Comparison of ENCODE assay signal across 21 cellular contexts in the genomic region with DNA sequence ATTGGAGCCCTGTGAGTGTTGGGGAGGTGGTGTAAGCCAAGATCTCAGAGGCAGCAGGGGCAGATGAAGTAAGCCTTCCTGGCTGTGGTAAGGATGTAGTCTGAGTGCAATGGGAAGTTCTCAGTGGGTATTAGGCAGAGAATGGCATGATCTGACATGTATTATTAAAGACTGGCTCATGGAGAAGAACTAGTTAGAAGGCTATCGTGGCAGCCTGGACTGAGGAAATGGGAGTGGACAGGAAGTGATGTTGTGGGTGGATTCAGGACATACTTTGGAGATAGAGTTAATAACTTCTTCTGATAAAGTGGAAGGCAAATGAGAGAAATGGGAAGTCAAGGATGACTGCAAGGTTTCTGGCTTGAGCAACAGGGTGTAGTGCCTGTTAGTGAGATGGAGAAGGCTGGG.
DNase-seq lines count a peak whose midpoint lies in the region; ATAC-seq, FAIRE-seq and TF ChIP-seq lines count a peak whose summit lies in the region.
"Had no signal": no experiment of that assay in that cellular context is flagged by ENCODE, and none has a peak within 500 bp of the region (broad histone marks: within the 10 kb centered on the region; RNA-seq: fewer than 3 reads in every experiment).

No MANE protein-coding gene starts in this region.

- H3K4me2 ChIP-seq in mesenchymal stem cell (ENCODE audit: low read length, poor library complexity, severe bottlenecking): no peak overlapping the region
- H3K4me2 ChIP-seq: PC-9 had no signal

- H3K36me3 Mint-ChIP-seq in osteocyte (ENCODE audit: unreplicated experiment): no peaks in the 10 kb centered on the region

- no peak for TF ChIP-seq CTCF in bronchial epithelial cell (IDR thresholded peaks at IDR 0.05; ENCODE audit: insufficient read depth, low read length, severe bottlenecking)
- TF ChIP-seq CTCF in osteocyte (IDR thresholded peaks at IDR 0.05): no peak
- no peak for TF ChIP-seq CTCF in stomach (IDR thresholded peaks at IDR 0.05)

- H3K36me3 ChIP-seq in bronchial epithelial cell (ENCODE audit: control insufficient read depth, insufficient read depth, low read length) (no peaks in the 10 kb centered on the region), mesenchymal stem cell (ENCODE audit: control insufficient read depth in 1 of 2, insufficient read depth in 2 of 2, low read depth in 1 of 2, low read length in 2 of 2) (no peaks in the 10 kb centered on the region), stomach (no peaks in the 10 kb centered on the region)
- H3K36me3 ChIP-seq: pancreas had no signal

- H3K18ac ChIP-seq in mesenchymal stem cell (ENCODE audit: low read depth in 1 of 2, low read length in 2 of 2): no peak overlapping the region

- DNase-seq in GM03348 (ENCODE audit: low spot score) (peak; percentile 11), NOMO-1 treated with dmso at 0.1 percent for 144 hours (lab: John Stamatoyannopoulos, UW; ENCODE audit: unreplicated experiment) (peak; percentile 75), bronchial epithelial cell (ENCODE audit: low read depth) (peak; percentile 99), mesenchymal stem cell (peak; percentile 18), osteocyte (ENCODE audit: extremely low spot score, unreplicated experiment) (no peak), COLO668 (lab: John Stamatoyannopoulos, UW; ENCODE audit: unreplicated experiment) (no peak), stomach (no peak)
- DNase-seq: activated CD4-positive, alpha-beta T cell treated with anti-CD3 and anti-CD28 coated beads for 4 hours; activated CD8-positive, alpha-beta memory T cell treated with anti-CD3 and anti-CD28 coated beads, Interleukin-2, amount 50 U/mL, for 4 hours; activated effector memory CD4-positive, alpha-beta T cell treated with anti-CD3 and anti-CD28 coated beads, Interleukin-2, amount 50 U/mL, for 16 hours; anterior cingulate cortex; H9; left colon; NCI-H2107; NCI-H526 treated with DMSO at 0.1 percent for 48 hours; pancreas; PC-9; stimulated activated CD4-positive, alpha-beta T cell treated with anti-CD3 and anti-CD28 coated beads, Interleukin-4, amount 100 ng/mL, for 1 hour had no signal

- H3K4me3 ChIP-seq in bronchial epithelial cell (ENCODE audit: low read depth, low read length) (no peak overlapping the region), mesenchymal stem cell (ENCODE audit: insufficient read depth in 1 of 2, low read depth in 1 of 2, low read length in 2 of 2) (no peak overlapping the region), stomach (no peak overlapping the region)
- H3K4me3 ChIP-seq: pancreas, PC-9, SK-N-MC had no signal

- peaks cover 2% of the 10 kb centered on the region for H3K27me3 Mint-ChIP-seq in osteocyte (ENCODE audit: unreplicated experiment)

- peak; percentile 58 for FAIRE-seq in bronchial epithelial cell (lab: Jason Lieb, UNC)
- FAIRE-seq: frontal cortex, pancreas had no signal

- no peaks in the 10 kb centered on the region for H3K79me1 ChIP-seq in mesenchymal stem cell (replicated peaks; ENCODE audit: low read length, poor library complexity, severe bottlenecking)

- H3K4me3 Mint-ChIP-seq in osteocyte (ENCODE audit: unreplicated experiment): no peak overlapping the region
- H3K4me3 Mint-ChIP-seq: H9 had no signal

- no peak overlapping the region for H3K23ac ChIP-seq in mesenchymal stem cell (ENCODE audit: low read length in 2 of 2)

- H3K27ac ChIP-seq in mesenchymal stem cell (ENCODE audit: low read length, poor library complexity, severe bottlenecking) (no peak overlapping the region), stomach (no peak overlapping the region)
- H3K27ac ChIP-seq: pancreas, PC-9, SK-N-MC had no signal

- H4K91ac ChIP-seq in mesenchymal stem cell (ENCODE audit: low read length): no peak overlapping the region

- H3K14ac ChIP-seq in mesenchymal stem cell (ENCODE audit: low read length in 2 of 2): no peak overlapping the region

- H3K9me3 ChIP-seq in mesenchymal stem cell (ENCODE audit: control insufficient read depth, low read length) (peaks cover 4% of the 10 kb centered on the region), stomach (peaks cover 0 to 5% (median 0%) of the 10 kb centered on the region in 4 donors)
- H3K9me3 ChIP-seq: pancreas had no signal

- no peak overlapping the region for H2AK5ac ChIP-seq in mesenchymal stem cell (ENCODE audit: low read length, severe bottlenecking)

- no peak overlapping the region for H2BK15ac ChIP-seq in mesenchymal stem cell (ENCODE audit: low read depth, poor library complexity, severe bottlenecking)

- ATAC-seq in GM18498 (IDR thresholded peaks at IDR 0.05; ENCODE audit: unreplicated experiment): no peak
- ATAC-seq: left colon, pancreas had no signal

- H3K4me1 ChIP-seq in mesenchymal stem cell (ENCODE audit: control insufficient read depth, insufficient read depth, low read depth, low read length) (no peaks in the 10 kb centered on the region), stomach (no peaks in the 10 kb centered on the region)
- H3K4me1 ChIP-seq: pancreas had no signal

- no peak for TF ChIP-seq POLR2A in stomach (IDR thresholded peaks at IDR 0.05)

- no peak overlapping the region for H2BK5ac ChIP-seq in mesenchymal stem cell (ENCODE audit: low read depth, low read length, poor library complexity, severe bottlenecking)

- peak overlapping the region in 1 of 2 experiments; percentile 7 for H3K4ac ChIP-seq in mesenchymal stem cell (ENCODE audit: low read depth in 1 of 2, low read length in 2 of 2)

- H3K27me3 ChIP-seq in bronchial epithelial cell (ENCODE audit: control insufficient read depth, insufficient read depth, low read length) (no peaks in the 10 kb centered on the region), mesenchymal stem cell (ENCODE audit: control insufficient read depth in 1 of 2, insufficient read depth in 1 of 2, low read length in 2 of 2) (no peaks in the 10 kb centered on the region), stomach (no peaks in the 10 kb centered on the region)
- H3K27me3 ChIP-seq: pancreas had no signal

- no peaks in the 10 kb centered on the region for H3K4me1 Mint-ChIP-seq in osteocyte (ENCODE audit: unreplicated experiment)
- H3K4me1 Mint-ChIP-seq: H9 had no signal

- 36% methylated on average over 1 of the region's 1 CpG for WGBS in mesenchymal stem cell
- 56 to 72% (median 67%) methylated on average over 1 of the region's 1 CpG for WGBS in stomach, 5 donors

- TF ChIP-seq EP300 in stomach (IDR thresholded peaks at IDR 0.05): no peak

- H3K9ac ChIP-seq in mesenchymal stem cell (ENCODE audit: low read length): no peak overlapping the region

- H2BK120ac ChIP-seq in mesenchymal stem cell (ENCODE audit: low read depth, low read length): no peak overlapping the region

- H2BK12ac ChIP-seq in mesenchymal stem cell (ENCODE audit: low read length in 2 of 2): peak overlapping the region in 1 of 2 experiments; percentile 21

- no peak overlapping the region for H4K8ac ChIP-seq in mesenchymal stem cell (ENCODE audit: low read length)

- H3K27ac Mint-ChIP-seq in osteocyte (ENCODE audit: unreplicated experiment): no peak overlapping the region
- H3K27ac Mint-ChIP-seq: H9 had no signal

- intact Hi-C loops in stomach (cut with DNase I; ENCODE audit: low total_unique reads): no loop called here

- peaks cover 14% of the 10 kb centered on the region for H3K9me3 Mint-ChIP-seq in osteocyte (ENCODE audit: unreplicated experiment)

- no peak overlapping the region for H2AFZ ChIP-seq in mesenchymal stem cell (ENCODE audit: low read depth, low read length)
- H2AFZ ChIP-seq: PC-9 had no signal

Comparison
In these comparisons a context has a peak if more than half of its experiments do, and no peak if none do; other contexts are left out.
1. DNase-seq: peak in GM03348 (single experiment), NOMO-1 treated with dmso at 0.1 percent for 144 hours (single experiment), bronchial epithelial cell (single experiment) and mesenchymal stem cell (single experiment); none in osteocyte (single experiment), COLO668 (single experiment) and stomach (single experiment).